31 cellular contexts compared by ENCODE assay signal in the genomic region with DNA sequence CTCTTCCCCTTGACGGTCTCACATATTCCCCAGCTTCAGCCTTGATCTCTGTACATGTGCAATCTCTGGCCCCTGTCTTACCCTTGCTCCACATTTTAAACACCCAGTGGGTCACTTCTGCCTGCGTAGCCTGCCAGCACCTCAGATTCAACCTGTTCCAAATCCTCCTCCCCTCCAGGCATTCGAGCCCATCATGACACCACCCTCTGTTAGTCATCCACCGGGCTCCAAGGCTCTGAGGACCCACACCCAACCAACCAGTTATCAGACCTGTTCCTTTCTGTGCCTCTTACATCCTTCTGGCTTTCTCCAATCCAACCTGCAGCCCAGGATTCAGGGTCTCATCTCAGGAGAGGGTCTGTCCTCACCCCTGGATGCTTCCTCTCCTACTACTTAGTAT.
"Had no signal": no experiment of that assay in that cellular context is flagged by ENCODE, and none has a peak within 500 bp of the region (broad histone marks: within the 10 kb centered on the region; RNA-seq: fewer than 3 reads in every experiment).

No MANE protein-coding gene starts in this region.

- DNase-seq: activated B cell treated with CpG ODN at 0.5 μM for 24 hours; activated CD4-positive, alpha-beta memory T cell treated with anti-CD3 and anti-CD28 coated beads, Interleukin-2, amount 10 ng/mL, durations not matched to agents 7 days and 5 days; activated CD4-positive, alpha-beta T cell treated with anti-CD3 and anti-CD28 coated beads for 4 hours; activated CD4-positive, CD25-positive, alpha-beta regulatory T cell treated with anti-CD3 and anti-CD28 coated beads, Interleukin-2, amount 50 U/mL, for 72 hours; activated CD8-positive, alpha-beta memory T cell treated with anti-CD3 and anti-CD28 coated beads for 24 hours; activated CD8-positive, alpha-beta memory T cell treated with anti-CD3 and anti-CD28 coated beads, Interleukin-2, amount 10 ng/mL, durations not matched to agents 7 days and 5 days; activated CD8-positive, alpha-beta memory T cell treated with anti-CD3 and anti-CD28 coated beads, Interleukin-2, amount 50 U/mL, for 48 hours; activated effector memory CD4-positive, alpha-beta T cell treated with Interleukin-2 at 50 U/mL for 16 hours; activated naive CD4-positive, alpha-beta T cell treated with anti-CD3 and anti-CD28 coated beads, Interleukin-2, amount 10 ng/mL, durations not matched to agents 7 days and 5 days; activated naive CD8-positive, alpha-beta T cell treated with anti-CD3 and anti-CD28 coated beads, Interleukin-2, amount 50 U/mL, for 24 hours; activated T-cell treated with anti-CD3 and anti-CD28 coated beads, Interleukin-2, amount 50 U/mL, for 48 hours; anterior cingulate cortex; central memory CD4-positive, alpha-beta T cell; Karpas-422; KBM-7; MV-4-11; NCI-H1092; NCI-H1436 treated with DMSO at 0.1 percent for 48 hours; NCI-H1694 treated with DMSO at 0.1 percent for 48 hours; NCI-H2029; NCI-H345; NCI-H524 treated with DMSO at 0.1 percent for 48 hours; NCI-H748 treated with DMSO at 0.1 percent for 48 hours; NK-92 treated with Interleukin-12 subunit alpha and Interleukin-12 subunit beta, amount 100 ng/mL, for 24 hours; SHP77 treated with DMSO at 0.1 percent for 48 hours; SK-N-SH; T-cell; T-helper 2 cell; T-helper 9 cell had no signal

- H3K4me1 ChIP-seq: SJSA1 had no signal

- H3K27me3 ChIP-seq: SJSA1 had no signal

- ATAC-seq: activated CD8-positive, alpha-beta memory T cell treated with anti-CD3 and anti-CD28 coated beads, Interleukin-2, amount 10 ng/mL, durations not matched to agents 7 days and 5 days; activated naive CD8-positive, alpha-beta T cell treated with anti-CD3 and anti-CD28 coated beads, Interleukin-2, amount 50 U/mL, for 24 hours; T-cell had no signal

- H3K36me3 ChIP-seq: SJSA1 had no signal

- H3K4me2 ChIP-seq: SK-N-SH had no signal

- H3K9ac ChIP-seq: SK-N-SH had no signal

- H3K9me3 ChIP-seq: SJSA1, SK-N-SH had no signal

- H3K4me3 ChIP-seq: SJSA1 had no signal

- H3K27ac ChIP-seq: SJSA1, VCaP had no signal
